Comparison of ENCODE assay signal across 25 cellular contexts in genomic region chr21:36522174-36522810, GRCh38. TPM values are rescaled to one million over a fixed set of nuclear protein-coding genes. Genes with fewer than 3 reads are reported as not detected.
"Had no signal": no experiment of that assay in that cellular context is flagged by ENCODE, and none has a peak within 500 bp of the region (broad histone marks: within the 10 kb centered on the region; RNA-seq: fewer than 3 reads in every experiment).

No MANE protein-coding gene starts in this region.

- DNase-seq: islet precursor cell; left ventricle myocardium superior; lower lobe of right lung; mammary epithelial cell; mesenchymal stem cell; naive thymus-derived CD8-positive, alpha-beta T cell; pancreas; posterior cingulate gyrus; psoas muscle; right lobe of liver; stimulated activated CD4-positive, alpha-beta T cell treated with anti-CD3 and anti-CD28 coated beads, Interleukin-1b, Interleukin-23, amount 100 ng/mL, for 48 hours; stimulated activated CD4-positive, alpha-beta T cell treated with anti-CD3 and anti-CD28 coated beads, Interleukin-2, amount 100 ng/mL, for 48 hours; stimulated activated CD4-positive, alpha-beta T cell treated with anti-CD3 and anti-CD28 coated beads, Interleukin-4, amount 100 ng/mL, for 4 hours; stimulated activated CD8-positive, alpha-beta memory T cell treated with anti-CD3 and anti-CD28 coated beads, Interleukin-4, amount 100 ng/mL, for 48 hours; stimulated activated naive CD4-positive, alpha-beta T cell treated with Interleukin-2 at 50 U/mL for 16 hours; stimulated activated naive CD8-positive, alpha-beta T cell treated with anti-CD3 and anti-CD28 coated beads, Interleukin-15, amount 100 ng/mL, for 72 hours; substantia nigra; uterus had no signal

- FAIRE-seq: pancreas had no signal

- ATAC-seq: left lobe of liver; left ventricle myocardium superior; lower lobe of right lung; naive thymus-derived CD8-positive, alpha-beta T cell; pancreas; psoas muscle; right lobe of liver; stimulated activated memory B cell treated with anti-CD40 and anti-IgM and Interleukin-4, amounts not matched to agents 10 μg/mL and 1 μg/mL and 100 μg/mL, for 72 hours; stimulated activated naive CD8-positive, alpha-beta T cell treated with anti-CD3 and anti-CD28 coated beads, Interleukin-15, amount 100 ng/mL, for 72 hours had no signal

- H3K4me3 Mint-ChIP-seq: naive thymus-derived CD8-positive, alpha-beta T cell; stimulated activated memory B cell treated with anti-CD40 and anti-IgM and Interleukin-4, amounts not matched to agents 10 μg/mL and 1 μg/mL and 100 μg/mL, for 72 hours; stimulated activated naive CD8-positive, alpha-beta T cell treated with anti-CD3 and anti-CD28 coated beads, Interleukin-15, amount 100 ng/mL, for 72 hours; type B pancreatic cell had no signal

- H3K4me1 Mint-ChIP-seq: stimulated activated memory B cell treated with anti-CD40 and anti-IgM and Interleukin-4, amounts not matched to agents 10 μg/mL and 1 μg/mL and 100 μg/mL, for 72 hours; stimulated activated naive CD8-positive, alpha-beta T cell treated with anti-CD3 and anti-CD28 coated beads, Interleukin-15, amount 100 ng/mL, for 72 hours had no signal

- H3K9me3 Mint-ChIP-seq: type B pancreatic cell had no signal

- H3K27ac Mint-ChIP-seq: stimulated activated memory B cell treated with anti-CD40 and anti-IgM and Interleukin-4, amounts not matched to agents 10 μg/mL and 1 μg/mL and 100 μg/mL, for 72 hours; type B pancreatic cell had no signal

RNA-seq across cellular contexts. Expression of gene CLDN14, which starts 42.4 kb away (rescaled TPM):
- total RNA-seq: left ventricle myocardium superior; lower lobe of right lung; mammary epithelial cell; naive thymus-derived CD8-positive, alpha-beta T cell; psoas muscle; smooth muscle cell; temporal lobe; ureter; uterus had no signal
- polyA plus RNA-seq: mammary epithelial cell; naive thymus-derived CD8-positive, alpha-beta T cell; neural cell; smooth muscle cell had no signal
